In genomic region chr19:17682273-17682672, GRCh38 we compare ENCODE assay signal across 2 cellular contexts.
TF ChIP-seq lines count a peak whose summit lies in the region.

No MANE protein-coding gene starts in this region.

TF ChIP-seq in WTC11, 78 proteins besides CTCF, POLR2A, EP300 and RAD21:
- TF ChIP-seq NR3C1 (CRISPR knock-in tag; conservative IDR thresholded peaks at IDR 0.05; ENCODE audit: low read depth) = no peak
- TF ChIP-seq TP53 (CRISPR knock-in tag; IDR thresholded peaks at IDR 0.05) = no peak
- TF ChIP-seq ZNF425 (CRISPR knock-in tag; conservative IDR thresholded peaks at IDR 0.05) = no peak
- TF ChIP-seq NFYB (CRISPR knock-in tag; conservative IDR thresholded peaks at IDR 0.05; ENCODE audit: low read depth) = no peak
- no peak for TF ChIP-seq TCF7 (CRISPR knock-in tag; IDR thresholded peaks at IDR 0.05; ENCODE audit: low read depth)
- no peak for TF ChIP-seq ZNF281 (CRISPR knock-in tag; IDR thresholded peaks at IDR 0.05)
- TF ChIP-seq IRF1 (CRISPR knock-in tag; IDR thresholded peaks at IDR 0.05) = no peak
- no peak for TF ChIP-seq FOXJ3 (CRISPR knock-in tag; IDR thresholded peaks at IDR 0.05; ENCODE audit: borderline replicate concordance)
- TF ChIP-seq ZNF671 (CRISPR knock-in tag; IDR thresholded peaks at IDR 0.05) = no peak
- TF ChIP-seq, protein P1, sequence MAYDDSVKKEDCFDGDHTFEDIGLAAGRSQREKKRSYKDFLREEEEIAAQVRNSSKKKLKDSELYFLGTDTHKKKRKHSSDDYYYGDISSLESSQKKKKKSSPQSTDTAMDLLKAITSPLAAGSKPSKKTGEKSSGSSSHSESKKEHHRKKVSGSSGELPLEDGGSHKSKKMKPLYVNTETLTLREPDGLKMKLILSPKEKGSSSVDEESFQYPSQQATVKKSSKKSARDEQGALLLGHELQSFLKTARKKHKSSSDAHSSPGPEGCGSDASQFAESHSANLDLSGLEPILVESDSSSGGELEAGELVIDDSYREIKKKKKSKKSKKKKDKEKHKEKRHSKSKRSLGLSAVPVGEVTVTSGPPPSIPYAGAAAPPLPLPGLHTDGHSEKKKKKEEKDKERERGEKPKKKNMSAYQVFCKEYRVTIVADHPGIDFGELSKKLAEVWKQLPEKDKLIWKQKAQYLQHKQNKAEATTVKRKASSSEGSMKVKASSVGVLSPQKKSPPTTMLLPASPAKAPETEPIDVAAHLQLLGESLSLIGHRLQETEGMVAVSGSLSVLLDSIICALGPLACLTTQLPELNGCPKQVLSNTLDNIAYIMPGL (CRISPR knock-in tag; IDR thresholded peaks at IDR 0.05) = no peak
- no peak for TF ChIP-seq OVOL2 (CRISPR knock-in tag; IDR thresholded peaks at IDR 0.05; ENCODE audit: borderline replicate concordance)
- no peak for TF ChIP-seq HMGA2 (CRISPR knock-in tag; IDR thresholded peaks at IDR 0.05)
- no peak for TF ChIP-seq NR2C2 (CRISPR knock-in tag; IDR thresholded peaks at IDR 0.05)
- no peak for TF ChIP-seq CBFB (CRISPR knock-in tag; IDR thresholded peaks at IDR 0.05; ENCODE audit: low read depth)

TF ChIP-seq in H1, 55 proteins besides CTCF, POLR2A, EP300 and RAD21:
- TF ChIP-seq KDM1A (IDR thresholded peaks at IDR 0.05; ENCODE audit: borderline replicate concordance, low read length) (peak; percentile 54; the same call in 1 of the 2 replicates), TEAD4 (IDR thresholded peaks at IDR 0.05; ENCODE audit: low read depth, low read length) (no peak)
- TF ChIP-seq, protein P2, sequence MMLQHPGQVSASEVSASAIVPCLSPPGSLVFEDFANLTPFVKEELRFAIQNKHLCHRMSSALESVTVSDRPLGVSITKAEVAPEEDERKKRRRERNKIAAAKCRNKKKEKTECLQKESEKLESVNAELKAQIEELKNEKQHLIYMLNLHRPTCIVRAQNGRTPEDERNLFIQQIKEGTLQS (IDR thresholded peaks at IDR 0.05; ENCODE audit: insufficient read depth, low read depth, low read length) = no peak
- TF ChIP-seq, protein P3, sequence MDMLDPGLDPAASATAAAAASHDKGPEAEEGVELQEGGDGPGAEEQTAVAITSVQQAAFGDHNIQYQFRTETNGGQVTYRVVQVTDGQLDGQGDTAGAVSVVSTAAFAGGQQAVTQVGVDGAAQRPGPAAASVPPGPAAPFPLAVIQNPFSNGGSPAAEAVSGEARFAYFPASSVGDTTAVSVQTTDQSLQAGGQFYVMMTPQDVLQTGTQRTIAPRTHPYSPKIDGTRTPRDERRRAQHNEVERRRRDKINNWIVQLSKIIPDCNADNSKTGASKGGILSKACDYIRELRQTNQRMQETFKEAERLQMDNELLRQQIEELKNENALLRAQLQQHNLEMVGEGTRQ (IDR thresholded peaks at IDR 0.05; ENCODE audit: low read length) = no peak
